1 cellular context compared by ENCODE assay signal in genomic region chr12:52307836-52308806, GRCh38.
TF ChIP-seq lines count a peak whose summit lies in the region.

No MANE protein-coding gene starts in this region.

TF ChIP-seq in endothelial cell of umbilical vein, 7 proteins besides CTCF, POLR2A, EP300 and RAD21:
- TF ChIP-seq POLR2AphosphoS5 (IDR thresholded peaks at IDR 0.05; ENCODE audit: insufficient read depth, low read depth, low read length) = no peak
- no peak for TF ChIP-seq JUN (IDR thresholded peaks at IDR 0.05; ENCODE audit: borderline replicate concordance, insufficient read depth, insufficient read length, low read depth)
- TF ChIP-seq MYC (IDR thresholded peaks at IDR 0.05; ENCODE audit: low read depth, low read length) = no peak
- no peak for TF ChIP-seq FOS (IDR thresholded peaks at IDR 0.05; ENCODE audit: borderline replicate concordance, insufficient read depth, low read length)
- no peak for TF ChIP-seq EZH2 (IDR thresholded peaks at IDR 0.05; ENCODE audit: borderline replicate concordance, low read depth, low read length, severe bottlenecking)
- TF ChIP-seq MAX (IDR thresholded peaks at IDR 0.05; ENCODE audit: insufficient read depth, insufficient read length) = no peak
- no peak for TF ChIP-seq GATA2 (IDR thresholded peaks at IDR 0.05; ENCODE audit: insufficient read depth, insufficient read length, low read depth, low read length)
